In genomic region chr12:98185606-98186005, GRCh38 we compare ENCODE assay signal across 13 cellular contexts.
"Had no signal": no experiment of that assay in that cellular context is flagged by ENCODE, and none has a peak within 500 bp of the region (broad histone marks: within the 10 kb centered on the region; RNA-seq: fewer than 3 reads in every experiment).

No MANE protein-coding gene starts in this region.

- FAIRE-seq: small intestine had no signal

- H3K27ac ChIP-seq: body of pancreas, stomach, thoracic aorta had no signal

- H3K36me3 ChIP-seq: stomach, thoracic aorta had no signal

- H3K9me3 ChIP-seq: body of pancreas, stomach, thoracic aorta had no signal

- H3K4me1 ChIP-seq: body of pancreas, stomach had no signal

- H3K27me3 ChIP-seq: body of pancreas, stomach had no signal

- ATAC-seq: activated T-helper 17 cell treated with anti-CD3 and anti-CD28 coated beads, Interleukin-2, amount 50 U/mL, for 72 hours; body of pancreas; natural killer cell; WTC11 had no signal

- DNase-seq: activated CD4-positive, alpha-beta T cell treated with anti-CD3 and anti-CD28 coated beads, Interleukin-2, amount 10 ng/mL, durations not matched to agents 7 days and 5 days; activated naive CD4-positive, alpha-beta T cell treated with anti-CD3 and anti-CD28 coated beads for 36 hours; activated T-cell treated with anti-CD3 and anti-CD28 coated beads for 4 hours; body of pancreas; glutamatergic neuron; immature natural killer cell; natural killer cell; occipital lobe; small intestine; stomach had no signal

- H3K4me3 ChIP-seq: body of pancreas, stomach, thoracic aorta had no signal
